18 cellular contexts compared by ENCODE assay signal in the genomic region with DNA sequence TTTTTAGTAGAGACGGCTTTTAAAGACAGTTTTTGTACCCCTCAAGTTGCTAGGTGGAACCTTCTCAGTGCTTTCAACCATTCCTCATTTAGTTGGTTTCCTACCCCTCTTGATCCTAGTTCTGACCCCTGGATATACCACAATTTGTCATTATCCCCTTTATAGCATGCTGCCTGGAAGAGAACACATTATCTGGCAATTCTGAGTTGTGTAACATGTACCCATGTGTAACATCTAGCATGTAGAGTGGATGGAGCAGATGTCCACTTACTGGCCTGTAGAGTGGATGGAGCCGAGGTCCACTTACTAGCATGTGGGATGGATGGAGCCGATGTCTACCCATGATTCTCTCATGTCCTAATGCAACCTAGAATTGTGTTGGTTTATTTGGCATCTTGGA.
"Had no signal": no experiment of that assay in that cellular context is flagged by ENCODE, and none has a peak within 500 bp of the region (broad histone marks: within the 10 kb centered on the region; RNA-seq: fewer than 3 reads in every experiment).

No MANE protein-coding gene starts in this region.

- H3K9me3 ChIP-seq: SJSA1 had no signal

- H3K4me3 ChIP-seq: SJSA1, SK-N-MC had no signal

- H3K27me3 ChIP-seq: SJSA1 had no signal

- H3K36me3 ChIP-seq: SJSA1 had no signal

- H3K27ac ChIP-seq: HL-60, SJSA1, SK-N-MC had no signal

- DNase-seq: KBM-7, MV-4-11, NCI-H1048, NCI-H1105, NCI-H1436 treated with DMSO at 0.1 percent for 48 hours, NCI-H1694, NCI-H187 treated with DMSO at 0.1 percent for 48 hours, NCI-H2029 treated with DMSO at 0.1 percent for 48 hours, NCI-H2171 treated with DMSO at 0.1 percent for 48 hours, NCI-H345, NCI-H446 treated with DMSO at 0.1 percent for 48 hours, NCI-H82, OCI-M1, RPMI8226, SIG-M5 had no signal
